Comparison of ENCODE assay signal across 5 cellular contexts in genomic region chr20:41818369-41818768, GRCh38.
"Had no signal": no experiment of that assay in that cellular context is flagged by ENCODE, and none has a peak within 500 bp of the region (broad histone marks: within the 10 kb centered on the region; RNA-seq: fewer than 3 reads in every experiment).

No MANE protein-coding gene starts in this region.

- H2AFZ ChIP-seq: GM23338 had no signal

- H3K4me2 ChIP-seq: GM23338 had no signal

- ATAC-seq: GM23338 had no signal

- DNase-seq: H9, HCEC 1CT had no signal

- FAIRE-seq: H1, H54 had no signal

- H3K4me3 ChIP-seq: GM23338 had no signal
